Comparison of ENCODE assay signal across 8 cellular contexts in genomic region chr19:49819452-49820115, GRCh38. TPM values are rescaled to one million over a fixed set of nuclear protein-coding genes. Genes with fewer than 3 reads are reported as not detected.
DNase-seq lines count a peak whose midpoint lies in the region; ATAC-seq, FAIRE-seq and TF ChIP-seq lines count a peak whose summit lies in the region.
"Not testable (repeated sequence)": the region's sequence is repeated elsewhere in the genome, so short reads cannot be mapped to it uniquely, and the experiment has no call there.

No MANE protein-coding gene starts in this region.

- TF ChIP-seq RAD21 in GM12878 (IDR thresholded peaks at IDR 0.05; ENCODE audit: insufficient read depth, low read depth, low read length), result not testable (repeated sequence)

- not testable (repeated sequence) for H3K27me3 Mint-ChIP-seq in activated B cell treated with CpG ODN at 0.5 μM for 24 hours

- intact Hi-C loops in activated B cell treated with CpG ODN at 0.5 μM for 24 hours (cut with micrococcal nuclease), result loop anchor here (2.0 to 5.0 kb wide), 2 partner anchors 142 to 179 kb away; partner anchors contain the start of genes PRMT1 and RRAS
- intact Hi-C loops in GM12878 (cut with micrococcal nuclease; ENCODE audit: unreplicated experiment); upper lobe of right lung (cut with DNase I): not testable (repeated sequence)
- intact Hi-C loops in prostate gland (cut with DNase I), result loop anchor here (5.0 kb wide), 1 partner anchor 33 kb away; the partner anchor contains the start of gene PTOV1

- H3K4me1 Mint-ChIP-seq in activated B cell treated with CpG ODN at 0.5 μM for 24 hours, result peaks cover 39% of the 10 kb centered on the region

- WGBS in GM12878 (ENCODE audit: insufficient coverage, insufficient replicate concordance, low lambda C conversion rate, missing lambda C conversion rate), result 76% methylated on average over 4 of the region's 7 CpGs
- 75 to 77% methylated on average over 7 of the region's 7 CpGs for WGBS in esophagus, 2 donors
- WGBS in lung, 2 donors, result 75 to 89% methylated on average over 7 of the region's 7 CpGs
- 81% methylated on average over 7 of the region's 7 CpGs for WGBS in prostate gland

- not testable (repeated sequence) for ATAC-seq in activated B cell treated with CpG ODN at 0.5 μM for 24 hours (ENCODE audit: low read depth); GM12878; lung (ENCODE audit: insufficient read depth, low FRiP score); upper lobe of right lung

- peaks cover 31% of the 10 kb centered on the region for H3K36me3 Mint-ChIP-seq in activated B cell treated with CpG ODN at 0.5 μM for 24 hours (ENCODE audit: low read depth)

- not testable (repeated sequence) for H3K4me1 ChIP-seq in GM12878 (ENCODE audit: control insufficient read depth, insufficient read depth, low read length); esophagus (ENCODE audit: control insufficient read depth in 2 of 2, insufficient read depth in 2 of 2, low read length in 1 of 2); lung (ENCODE audit: control insufficient read depth in 2 of 2, insufficient read depth in 2 of 2, low read length in 2 of 2); prostate gland (replicated peaks); upper lobe of right lung

- H3K27me3 ChIP-seq in GM12878 (replicated peaks in 1 of 2; ENCODE audit: control insufficient read depth in 2 of 2, insufficient read depth in 2 of 2, low read length in 1 of 2); esophagus (ENCODE audit: control insufficient read depth in 1 of 2, insufficient read depth in 2 of 2, low read length in 2 of 2); lung (ENCODE audit: control insufficient read depth, insufficient read depth); prostate gland (replicated peaks; ENCODE audit: insufficient read depth); upper lobe of right lung: not testable (repeated sequence)

- peak overlapping the region; percentile 98 for H3K4me3 Mint-ChIP-seq in activated B cell treated with CpG ODN at 0.5 μM for 24 hours

- RAD21 ChIA-PET in GM12878 (lab: Charles Lee; ENCODE audit: unreplicated experiment), result not testable (repeated sequence)

- not testable (repeated sequence) for H3K9me3 ChIP-seq in GM12878 (replicated peaks; ENCODE audit: control insufficient read depth, insufficient read depth, low read length); esophagus (ENCODE audit: control insufficient read depth in 2 of 2, insufficient read depth in 1 of 2, low read depth in 1 of 2, low read length in 1 of 2); lung (ENCODE audit: control insufficient read depth in 2 of 2, insufficient read depth in 1 of 2, low read length in 1 of 2); prostate gland; upper lobe of right lung

- not testable (repeated sequence) for H2AFZ ChIP-seq in GM12878 (ENCODE audit: control insufficient read depth, low read depth, low read length)

- in situ Hi-C loops in GM12878 (cut with MboI), result not testable (repeated sequence)

- not testable (repeated sequence) for TF ChIP-seq CTCF in NB4 (IDR thresholded peaks at IDR 0.05; ENCODE audit: low read depth, low read length); activated B cell treated with CpG ODN at 0.5 μM for 24 hours (IDR thresholded peaks at IDR 0.05); GM12878 (IDR thresholded peaks at IDR 0.05 in 2 of 3, conservative IDR thresholded peaks at IDR 0.05 in 1 of 3; ENCODE audit: control insufficient read depth in 2 of 3, extremely low read depth in 1 of 3, insufficient read depth in 1 of 3, low read depth in 3 of 3, low read length in 3 of 3); lung (IDR thresholded peaks at IDR 0.05; ENCODE audit: control extremely low read depth, extremely low read depth); prostate gland (IDR thresholded peaks at IDR 0.05); upper lobe of right lung (IDR thresholded peaks at IDR 0.05)

- POLR2A ChIA-PET in activated B cell treated with CpG ODN at 0.5 μM for 24 hours (lab: Charles Lee) (interaction anchor here (0.7 to 1.9 kb wide), 7 partner anchors 9 to 520 kb away, joined by 3 to 19 read pairs (median 4); partner anchors contain the start of genes PTOV1 and RPS11), GM12878 (lab: Charles Lee) (interaction anchor here (0.7 to 2.7 kb wide), 5 partner anchors 24 to 57 kb away, joined by 3 to 11 read pairs (median 4); partner anchors contain the start of genes AKT1S1, PTOV1 and TBC1D17)

- not testable (repeated sequence) for H4K20me1 ChIP-seq in GM12878 (ENCODE audit: control insufficient read depth, insufficient read depth)

- H3K9me3 Mint-ChIP-seq in activated B cell treated with CpG ODN at 0.5 μM for 24 hours, result not testable (repeated sequence)

- not testable (repeated sequence) for TF ChIP-seq POLR2A in NB4 (IDR thresholded peaks at IDR 0.05; ENCODE audit: extremely low read depth, insufficient read length); GM12878 (IDR thresholded peaks at IDR 0.05; ENCODE audit: low read depth, low read length); prostate gland (IDR thresholded peaks at IDR 0.05)

- CTCF ChIA-PET in activated B cell treated with CpG ODN at 0.5 μM for 24 hours (lab: Charles Lee) (interaction anchor here (2.1 kb wide), 1 partner anchor 31 kb away, joined by 4 read pairs; the partner anchor contains the start of gene PTOV1), GM12878 (lab: Yijun Ruan, JAX) (interaction anchor here (0.7 to 1.8 kb wide), 2 partner anchors 26 to 46 kb away, joined by 3 to 6 read pairs; no protein-coding TSS in a partner anchor)

- H3K36me3 ChIP-seq in GM12878 (ENCODE audit: control insufficient read depth in 2 of 2, insufficient read depth in 2 of 2, low read length in 1 of 2), result peaks cover 0 to 15% of the 10 kb centered on the region in 2 experiments; a peak in 2 of 4 replicates
- H3K36me3 ChIP-seq in esophagus (ENCODE audit: control insufficient read depth in 2 of 2, insufficient read depth in 2 of 2, low read length in 1 of 2), result peaks cover 0 to 11% of the 10 kb centered on the region in 2 donors
- peaks cover 0 to 10% of the 10 kb centered on the region in 2 donors for H3K36me3 ChIP-seq in lung (ENCODE audit: control insufficient read depth in 2 of 2, insufficient read depth in 2 of 2, low read length in 2 of 2)
- not testable (repeated sequence) for H3K36me3 ChIP-seq in prostate gland
- peaks cover 14% of the 10 kb centered on the region for H3K36me3 ChIP-seq in upper lobe of right lung

- peak; percentile 13 for DNase-seq in DMS79 treated with DMSO at 0.1 percent for 48 hours (lab: John Stamatoyannopoulos, UW)
- not testable (repeated sequence) for DNase-seq in NB4 (ENCODE audit: low read depth); activated B cell treated with CpG ODN at 0.5 μM for 24 hours; GM12878 (ENCODE audit: low read depth, low spot score); lung (ENCODE audit: low spot score); prostate gland (ENCODE audit: low spot score); upper lobe of right lung

- H3K27ac Mint-ChIP-seq in activated B cell treated with CpG ODN at 0.5 μM for 24 hours, result peak overlapping the region; percentile 99

- H3K4me3 ChIP-seq in NB4 (ENCODE audit: low read depth, low read length) (peak overlapping the region; percentile 93), GM12878 (peak overlapping the region; percentile 96), esophagus (ENCODE audit: low read depth in 1 of 2, low read length in 2 of 2) (peak overlapping the region; percentile 74 to 85), prostate gland (peak overlapping the region; percentile 67 to 79), upper lobe of right lung (peak overlapping the region; percentile 81)
- H3K4me3 ChIP-seq in lung, result not testable (repeated sequence)

- H3K79me2 ChIP-seq in GM12878 (ENCODE audit: control insufficient read depth, insufficient read depth, low read length), result peaks cover 29% of the 10 kb centered on the region

- not testable (repeated sequence) for H3K9ac ChIP-seq in GM12878 (ENCODE audit: control insufficient read depth, insufficient read depth, low read length)

- SMC1A ChIA-PET in GM12878 (lab: Charles Lee; ENCODE audit: uncharacterized antibody, unreplicated experiment), result interaction anchor here (1.2 kb wide), 1 partner anchor 30 kb away, joined by 4 read pairs; no protein-coding TSS in a partner anchor

- not testable (repeated sequence) for TF ChIP-seq EP300 in GM12878 (IDR thresholded peaks at IDR 0.05; ENCODE audit: borderline replicate concordance in 1 of 2, control insufficient read depth in 1 of 2, low read depth in 2 of 2, low read length in 2 of 2)

- H3K4me2 ChIP-seq in GM12878 (ENCODE audit: control insufficient read depth, insufficient read depth), result peak overlapping the region; percentile 60

- FAIRE-seq in GM12878 (lab: Jason Lieb, UNC), result not testable (repeated sequence)

- BruUV-seq in GM12878 (replicated peaks; lab: Mats Ljungman, UMichigan), result not testable (repeated sequence)

- not testable (repeated sequence) for H3K27ac ChIP-seq in GM12878 (ENCODE audit: control insufficient read depth, insufficient read depth); esophagus (ENCODE audit: low read depth in 2 of 2, low read length in 1 of 2); prostate gland
- H3K27ac ChIP-seq in lung (ENCODE audit: low read depth in 1 of 2, low read length in 1 of 2), result peak overlapping the region; percentile 45 to 95
- peak overlapping the region; percentile 99 for H3K27ac ChIP-seq in upper lobe of right lung

RNA-seq across cellular contexts. Expression of gene MED25, which starts 1.5 kb away (rescaled TPM):
- total RNA-seq in activated B cell treated with CpG ODN at 0.5 μM for 24 hours (70.1 and 88.8 TPM in 2 replicates), GM12878 (2014; rRNA removed) (12.8 and 15.6 TPM in 2 replicates), GM12878 (2014; rRNA removed; fragmentation: Illumina TruSeq; extraction: Trizol) (8.0 and 8.2 TPM in 2 replicates), GM12878 (2021) (49.5 and 53.9 TPM in 2 replicates), lung (10 to 100 TPM; 43.6 to 75.2 TPM), prostate gland (100 to 1,000 TPM in 1 of 2 donors, 10 to 100 TPM in 1; 38.4 to 173 TPM), upper lobe of right lung (45.9 TPM)
- 48.8 and 55.5 TPM in 2 replicates for total RNA-seq in GM12878 (2013; cell fraction: nucleolus; rRNA removed)
- polyA plus RNA-seq in GM12878 (2011; ENCODE audit: low read depth), result 23.8 TPM
- polyA plus RNA-seq in GM12878 (2011; rRNA removed) (12.6 and 15.5 TPM in 2 replicates), GM12878 (2014; fragmentation: Illumina TruSeq; extraction: Trizol) (14.3 and 32.4 TPM in 2 replicates), GM12878 (2014; fragmentation: Nextera tagmentation; extraction: Ambion mirVana) (1 to 10 TPM; 3.5 to 5.2 TPM), GM12878 (2014; rRNA removed) (24.5 and 34.4 TPM in 2 replicates), GM12878 (2016; fragmentation: Nextera tagmentation; extraction: Ambion mirVana) (10 to 100 TPM; 18.7 to 20.7 TPM), esophagus (10 to 100 TPM; 27.7 to 54.9 TPM), lung (10 to 100 TPM; 42.6 to 52.6 TPM)
- 14.4 and 17.5 TPM in 2 replicates for polyA plus RNA-seq in GM12878 (2011; cell fraction: cytosol; rRNA removed)
- polyA plus RNA-seq in GM12878 (2011; cell fraction: nucleus; rRNA removed), result 104 and 107 TPM in 2 replicates
- polyA plus RNA-seq in GM12878 (2012), result 37.8 and 50.2 TPM in 2 replicates
- 27.4 and 44.8 TPM in 2 replicates for polyA minus RNA-seq in GM12878 (2011; rRNA and poly(A)+ RNA removed)
- polyA minus RNA-seq in GM12878 (2011; cell fraction: cytosol; rRNA and poly(A)+ RNA removed), result 18.2 and 19.9 TPM in 2 replicates
- 28.3 and 50.0 TPM in 2 replicates for polyA minus RNA-seq in GM12878 (2011; cell fraction: nucleus; rRNA and poly(A)+ RNA removed)

RNA-seq across cellular contexts. Expression of gene FUZ, which starts 6.5 kb away (rescaled TPM):
- total RNA-seq in activated B cell treated with CpG ODN at 0.5 μM for 24 hours, result 12.0 and 15.0 TPM in 2 replicates
- total RNA-seq in GM12878 (2013; cell fraction: nucleolus; rRNA removed), result 8.9 and 9.1 TPM in 2 replicates
- 10.8 and 11.2 TPM in 2 replicates for total RNA-seq in GM12878 (2014; rRNA removed)
- total RNA-seq in GM12878 (2014; rRNA removed; fragmentation: Illumina TruSeq; extraction: Trizol), result 5.0 and 6.0 TPM in 2 replicates
- 10.4 and 11.5 TPM in 2 replicates for total RNA-seq in GM12878 (2021)
- polyA plus RNA-seq in GM12878 (2011; ENCODE audit: low read depth), result 7.5 TPM
- polyA plus RNA-seq in GM12878 (2011; rRNA removed), result 8.3 and 8.5 TPM in 2 replicates
- 8.5 and 12.6 TPM in 2 replicates for polyA plus RNA-seq in GM12878 (2011; cell fraction: cytosol; rRNA removed)
- 21.0 and 21.7 TPM in 2 replicates for polyA plus RNA-seq in GM12878 (2011; cell fraction: nucleus; rRNA removed)
- polyA plus RNA-seq in GM12878 (2012), result 9.1 and 10.3 TPM in 2 replicates
- polyA plus RNA-seq in GM12878 (2014; fragmentation: Illumina TruSeq; extraction: Trizol), result 4.8 and 5.1 TPM in 2 replicates
- under 1 TPM; 0.18 to 0.38 TPM for polyA plus RNA-seq in GM12878 (2014; fragmentation: Nextera tagmentation; extraction: Ambion mirVana)
- 9.0 and 11.0 TPM in 2 replicates for polyA plus RNA-seq in GM12878 (2014; rRNA removed)
- polyA plus RNA-seq in GM12878 (2016; fragmentation: Nextera tagmentation; extraction: Ambion mirVana), result 10 to 100 TPM in 1 of 2 experiments, 1 to 10 TPM in 1; 9.3 to 10.4 TPM
- polyA minus RNA-seq in GM12878 (2011; rRNA and poly(A)+ RNA removed), result 5.0 and 7.3 TPM in 2 replicates
- polyA minus RNA-seq in GM12878 (2011; cell fraction: cytosol; rRNA and poly(A)+ RNA removed), result 4.6 and 7.5 TPM in 2 replicates
- 3.4 and 4.5 TPM in 2 replicates for polyA minus RNA-seq in GM12878 (2011; cell fraction: nucleus; rRNA and poly(A)+ RNA removed)
- polyA plus RNA-seq in esophagus, result 10 to 100 TPM; 11.3 to 12.1 TPM
- total RNA-seq in lung, result 10 to 100 TPM; 33.9 to 36.8 TPM
- polyA plus RNA-seq in lung, result 10 to 100 TPM; 18.4 to 26.5 TPM
- 10 to 100 TPM; 39.2 to 45.4 TPM for total RNA-seq in prostate gland
- 20.1 TPM for total RNA-seq in upper lobe of right lung

RNA-seq across cellular contexts. Expression of gene PTOV1, which starts 31.4 kb away (rescaled TPM):
- total RNA-seq in activated B cell treated with CpG ODN at 0.5 μM for 24 hours, result 103 and 107 TPM in 2 replicates
- total RNA-seq in GM12878 (2013; cell fraction: nucleolus; rRNA removed), result 58.2 and 66.1 TPM in 2 replicates
- 28.7 and 36.6 TPM in 2 replicates for total RNA-seq in GM12878 (2014; rRNA removed)
- 17.8 and 18.1 TPM in 2 replicates for total RNA-seq in GM12878 (2014; rRNA removed; fragmentation: Illumina TruSeq; extraction: Trizol)
- total RNA-seq in GM12878 (2021), result 76.7 and 83.5 TPM in 2 replicates
- polyA plus RNA-seq in GM12878 (2011; ENCODE audit: low read depth), result 30.2 TPM
- polyA plus RNA-seq in GM12878 (2011; rRNA removed), result 13.2 and 23.4 TPM in 2 replicates
- polyA plus RNA-seq in GM12878 (2011; cell fraction: cytosol; rRNA removed), result 27.6 and 37.3 TPM in 2 replicates
- polyA plus RNA-seq in GM12878 (2011; cell fraction: nucleus; rRNA removed), result 211 and 220 TPM in 2 replicates
- 65.8 and 71.6 TPM in 2 replicates for polyA plus RNA-seq in GM12878 (2012)
- 3.6 and 21.2 TPM in 2 replicates for polyA plus RNA-seq in GM12878 (2014; fragmentation: Illumina TruSeq; extraction: Trizol)
- 10 to 100 TPM in 1 of 2 experiments, 1 to 10 TPM in 1; 3.2 to 10.6 TPM for polyA plus RNA-seq in GM12878 (2014; fragmentation: Nextera tagmentation; extraction: Ambion mirVana)
- polyA plus RNA-seq in GM12878 (2014; rRNA removed), result 38.1 and 41.5 TPM in 2 replicates
- polyA plus RNA-seq in GM12878 (2016; fragmentation: Nextera tagmentation; extraction: Ambion mirVana), result 10 to 100 TPM; 14.8 to 45.0 TPM
- 23.6 and 59.2 TPM in 2 replicates for polyA minus RNA-seq in GM12878 (2011; rRNA and poly(A)+ RNA removed)
- 23.4 and 35.5 TPM in 2 replicates for polyA minus RNA-seq in GM12878 (2011; cell fraction: cytosol; rRNA and poly(A)+ RNA removed)
- polyA minus RNA-seq in GM12878 (2011; cell fraction: nucleus; rRNA and poly(A)+ RNA removed), result 46.5 and 68.3 TPM in 2 replicates
- 10 to 100 TPM; 59.1 to 92.8 TPM for polyA plus RNA-seq in esophagus
- total RNA-seq in lung, result 100 to 1,000 TPM in 1 of 2 donors, 10 to 100 TPM in 1; 77.4 to 115 TPM
- polyA plus RNA-seq in lung, result 100 to 1,000 TPM in 1 of 2 donors, 10 to 100 TPM in 1; 62.9 to 101 TPM
- total RNA-seq in prostate gland, result 100 to 1,000 TPM; 179 to 252 TPM
- 104 TPM for total RNA-seq in upper lobe of right lung

RNA-seq across cellular contexts. Expression of gene PNKP, which starts 47.8 kb away (rescaled TPM):
- total RNA-seq in activated B cell treated with CpG ODN at 0.5 μM for 24 hours, result 174 and 205 TPM in 2 replicates
- 72.0 and 74.7 TPM in 2 replicates for total RNA-seq in GM12878 (2013; cell fraction: nucleolus; rRNA removed)
- 42.3 and 55.5 TPM in 2 replicates for total RNA-seq in GM12878 (2014; rRNA removed)
- 19.3 and 20.2 TPM in 2 replicates for total RNA-seq in GM12878 (2014; rRNA removed; fragmentation: Illumina TruSeq; extraction: Trizol)
- 61.4 and 82.3 TPM in 2 replicates for total RNA-seq in GM12878 (2021)
- 13.5 TPM for polyA plus RNA-seq in GM12878 (2011; ENCODE audit: low read depth)
- polyA plus RNA-seq in GM12878 (2011; rRNA removed), result 9.2 and 14.6 TPM in 2 replicates
- 12.5 and 23.5 TPM in 2 replicates for polyA plus RNA-seq in GM12878 (2011; cell fraction: cytosol; rRNA removed)
- polyA plus RNA-seq in GM12878 (2011; cell fraction: nucleus; rRNA removed), result 123 and 193 TPM in 2 replicates
- 31.3 and 48.0 TPM in 2 replicates for polyA plus RNA-seq in GM12878 (2012)
- 15.1 and 20.3 TPM in 2 replicates for polyA plus RNA-seq in GM12878 (2014; fragmentation: Illumina TruSeq; extraction: Trizol)
- 1 to 10 TPM; 2.9 to 4.0 TPM for polyA plus RNA-seq in GM12878 (2014; fragmentation: Nextera tagmentation; extraction: Ambion mirVana)
- polyA plus RNA-seq in GM12878 (2014; rRNA removed), result 73.5 and 77.2 TPM in 2 replicates
- polyA plus RNA-seq in GM12878 (2016; fragmentation: Nextera tagmentation; extraction: Ambion mirVana), result 10 to 100 TPM; 46.2 to 47.4 TPM
- 9.7 and 14.6 TPM in 2 replicates for polyA minus RNA-seq in GM12878 (2011; rRNA and poly(A)+ RNA removed)
- polyA minus RNA-seq in GM12878 (2011; cell fraction: cytosol; rRNA and poly(A)+ RNA removed), result 9.6 and 16.8 TPM in 2 replicates
- polyA minus RNA-seq in GM12878 (2011; cell fraction: nucleus; rRNA and poly(A)+ RNA removed), result 27.8 and 56.3 TPM in 2 replicates
- 10 to 100 TPM; 27.5 to 65.1 TPM for polyA plus RNA-seq in esophagus
- total RNA-seq in lung, result 100 to 1,000 TPM in 1 of 2 donors, 10 to 100 TPM in 1; 44.7 to 120 TPM
- 10 to 100 TPM; 53.3 to 75.1 TPM for polyA plus RNA-seq in lung
- 100 to 1,000 TPM in 1 of 2 donors, 10 to 100 TPM in 1; 64.9 to 128 TPM for total RNA-seq in prostate gland
- total RNA-seq in upper lobe of right lung, result 83.2 TPM

RNA-seq across cellular contexts. Expression of gene AP2A1, which starts 52.8 kb away (rescaled TPM):
- total RNA-seq in activated B cell treated with CpG ODN at 0.5 μM for 24 hours, result 56.7 and 60.6 TPM in 2 replicates
- 37.9 and 42.8 TPM in 2 replicates for total RNA-seq in GM12878 (2013; cell fraction: nucleolus; rRNA removed)
- 45.1 and 51.0 TPM in 2 replicates for total RNA-seq in GM12878 (2014; rRNA removed)
- total RNA-seq in GM12878 (2014; rRNA removed; fragmentation: Illumina TruSeq; extraction: Trizol), result 12.4 and 14.7 TPM in 2 replicates
- 71.8 and 78.8 TPM in 2 replicates for total RNA-seq in GM12878 (2021)
- polyA plus RNA-seq in GM12878 (2011; ENCODE audit: low read depth), result 15.6 TPM
- polyA plus RNA-seq in GM12878 (2011; rRNA removed), result 7.7 and 23.7 TPM in 2 replicates
- polyA plus RNA-seq in GM12878 (2011; cell fraction: cytosol; rRNA removed), result 34.3 and 37.4 TPM in 2 replicates
- polyA plus RNA-seq in GM12878 (2011; cell fraction: nucleus; rRNA removed), result 62.3 and 88.8 TPM in 2 replicates
- polyA plus RNA-seq in GM12878 (2012), result 46.3 and 52.4 TPM in 2 replicates
- polyA plus RNA-seq in GM12878 (2014; fragmentation: Illumina TruSeq; extraction: Trizol), result 10.1 and 16.8 TPM in 2 replicates
- polyA plus RNA-seq in GM12878 (2014; fragmentation: Nextera tagmentation; extraction: Ambion mirVana), result under 1 TPM; 0.68 to 0.84 TPM
- polyA plus RNA-seq in GM12878 (2014; rRNA removed), result 46.3 and 66.2 TPM in 2 replicates
- polyA plus RNA-seq in GM12878 (2016; fragmentation: Nextera tagmentation; extraction: Ambion mirVana), result 10 to 100 TPM; 44.0 TPM
- polyA minus RNA-seq in GM12878 (2011; rRNA and poly(A)+ RNA removed), result 67.0 TPM in 2 replicates
- 36.8 and 43.7 TPM in 2 replicates for polyA minus RNA-seq in GM12878 (2011; cell fraction: cytosol; rRNA and poly(A)+ RNA removed)
- polyA minus RNA-seq in GM12878 (2011; cell fraction: nucleus; rRNA and poly(A)+ RNA removed), result 20.9 and 34.3 TPM in 2 replicates
- polyA plus RNA-seq in esophagus, result 10 to 100 TPM; 37.4 to 40.7 TPM
- total RNA-seq in lung, result 10 to 100 TPM; 44.9 to 87.2 TPM
- 10 to 100 TPM; 31.5 to 64.0 TPM for polyA plus RNA-seq in lung
- 100 to 1,000 TPM in 1 of 2 donors, 10 to 100 TPM in 1; 62.7 to 252 TPM for total RNA-seq in prostate gland
- total RNA-seq in upper lobe of right lung, result 61.2 TPM
